30 cellular contexts compared by ENCODE assay signal in genomic region chr5:153625826-153626354, GRCh38.
"Had no signal": no experiment of that assay in that cellular context is flagged by ENCODE, and none has a peak within 500 bp of the region (broad histone marks: within the 10 kb centered on the region; RNA-seq: fewer than 3 reads in every experiment).

No MANE protein-coding gene starts in this region.

- H3K36me3 ChIP-seq: brain microvascular endothelial cell, MG63, SJCRH30, WERI-Rb-1 had no signal

- H3K27ac ChIP-seq: brain microvascular endothelial cell, SJCRH30, SK-N-MC, WERI-Rb-1 had no signal

- H3K4me1 ChIP-seq: SJCRH30 had no signal

- H3K9me3 ChIP-seq: MG63, SJCRH30 had no signal

- H3K27me3 ChIP-seq: brain microvascular endothelial cell, MG63, SJCRH30 had no signal

- DNase-seq: activated CD4-positive, alpha-beta memory T cell treated with anti-CD3 and anti-CD28 coated beads, Interleukin-2, amount 10 ng/mL, durations not matched to agents 7 days and 5 days; activated CD4-positive, alpha-beta T cell treated with anti-CD3 and anti-CD28 coated beads for 1 hour; activated CD4-positive, alpha-beta T cell treated with anti-CD3 and anti-CD28 coated beads for 48 hours; activated CD4-positive, CD25-positive, alpha-beta regulatory T cell; activated CD8-positive, alpha-beta memory T cell treated with anti-CD3 and anti-CD28 coated beads for 24 hours; activated CD8-positive, alpha-beta memory T cell treated with anti-CD3 and anti-CD28 coated beads, Interleukin-2, amount 10 ng/mL, durations not matched to agents 7 days and 5 days; activated CD8-positive, alpha-beta memory T cell treated with anti-CD3 and anti-CD28 coated beads, Interleukin-2, amount 50 U/mL, for 48 hours; activated effector memory CD4-positive, alpha-beta T cell treated with Interleukin-2 at 50 U/mL for 16 hours; activated naive CD4-positive, alpha-beta T cell treated with anti-CD3 and anti-CD28 coated beads, Interleukin-2, amount 10 ng/mL, durations not matched to agents 7 days and 5 days; activated naive CD8-positive, alpha-beta T cell treated with anti-CD3 and anti-CD28 coated beads, Interleukin-2, amount 50 U/mL, for 24 hours; activated T-cell treated with anti-CD3 and anti-CD28 coated beads, Interleukin-2, amount 50 U/mL, for 48 hours; amniotic stem cell; aorta; brain microvascular endothelial cell; Kasumi-1; MG63; MV-4-11; NCI-H1092; NCI-H1436 treated with DMSO at 0.1 percent for 48 hours; NCI-H1694 treated with DMSO at 0.1 percent for 48 hours; NCI-H2029; NCI-H510A; NCI-H526; NCI-H748 treated with DMSO at 0.1 percent for 48 hours; SHP77; SJCRH30; T1000; WERI-Rb-1 had no signal

- ATAC-seq: activated CD8-positive, alpha-beta memory T cell treated with anti-CD3 and anti-CD28 coated beads, Interleukin-2, amount 10 ng/mL, durations not matched to agents 7 days and 5 days; activated naive CD8-positive, alpha-beta T cell treated with anti-CD3 and anti-CD28 coated beads, Interleukin-2, amount 50 U/mL, for 24 hours; Panc1 had no signal

- H3K4me3 ChIP-seq: MG63, SJCRH30, SK-N-MC had no signal
